ENCODE assay signal across 12 cellular contexts in the genomic region with DNA sequence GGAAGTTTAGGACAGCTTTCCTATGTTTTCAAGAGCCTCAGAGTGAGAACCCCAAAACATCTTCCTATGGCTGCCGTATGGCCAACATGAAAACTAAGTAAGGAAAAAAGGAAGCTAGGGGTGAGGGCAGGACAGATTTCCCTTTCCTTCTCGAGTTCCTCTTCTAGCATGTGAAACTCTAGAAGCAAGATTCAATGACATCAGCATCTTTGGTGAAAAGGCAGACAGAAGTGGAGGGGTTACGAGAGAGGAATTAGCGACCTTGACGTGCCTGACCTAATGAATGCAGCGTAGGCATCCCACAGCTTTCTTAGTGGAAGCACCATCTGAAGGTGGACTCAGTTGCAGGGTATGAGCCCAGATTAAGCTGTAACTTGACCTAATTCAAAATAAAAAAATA. TPM values are rescaled to one million over a fixed set of nuclear protein-coding genes. Genes with fewer than 3 reads are reported as not detected.
DNase-seq lines count a peak whose midpoint lies in the region; ATAC-seq and TF ChIP-seq lines count a peak whose summit lies in the region.
"Had no signal": no experiment of that assay in that cellular context is flagged by ENCODE, and none has a peak within 500 bp of the region (broad histone marks: within the 10 kb centered on the region; RNA-seq: fewer than 3 reads in every experiment).

No MANE protein-coding gene starts in this region.

- no peaks in the 10 kb centered on the region for H3K9me3 Mint-ChIP-seq in H9

- no peak overlapping the region for H4K91ac ChIP-seq in H9 (ENCODE audit: insufficient read length, low read depth, low read length)

- TF ChIP-seq POLR2A in right lobe of liver (IDR thresholded peaks at IDR 0.05) = no peak

- H2BK120ac ChIP-seq in mesendoderm (ENCODE audit: low read depth, low read length) = no peak overlapping the region
- no peak overlapping the region for H2BK120ac ChIP-seq in H9 (ENCODE audit: low read depth, low read length, poor library complexity, severe bottlenecking)

- ATAC-seq in Right ventricle myocardium superior (ENCODE audit: poor library complexity) = peak; percentile 68
- peak; percentile 45 to 58 (median 58) for ATAC-seq in right lobe of liver
- ATAC-seq in HG03571 (IDR thresholded peaks at IDR 0.05; ENCODE audit: unreplicated experiment) = no peak

- H3K79me2 ChIP-seq in mesendoderm (ENCODE audit: control insufficient read depth, insufficient read depth, low read length) = no peaks in the 10 kb centered on the region
- H3K79me2 ChIP-seq in H9 (ENCODE audit: insufficient read depth, low read length) = no peaks in the 10 kb centered on the region
- H3K79me2 ChIP-seq: hepatocyte had no signal

- H2AFZ ChIP-seq in H9 (ENCODE audit: low read length) = no peak overlapping the region
- H2AFZ ChIP-seq: hepatocyte had no signal

- intact Hi-C loops in Right ventricle myocardium superior (cut with DNase I) = no loop called here
- intact Hi-C loops in cardiac septum (cut with DNase I) = no loop called here
- intact Hi-C loops in right lobe of liver (cut with DNase I) = no loop called here

- peak overlapping the region in 1 of 3 donors; percentile 56 for H3K27ac ChIP-seq in right lobe of liver
- H3K27ac ChIP-seq in mesendoderm (ENCODE audit: low read depth, low read length) = no peak overlapping the region
- no peak overlapping the region for H3K27ac ChIP-seq in H9 (ENCODE audit: insufficient read length, low read depth, low read length)

- no peak overlapping the region for H3T11ph ChIP-seq in H9 (ENCODE audit: low read length)

- peaks cover 0 to 13% (median 4%) of the 10 kb centered on the region in 4 donors for H3K4me1 ChIP-seq in right lobe of liver
- peaks cover 4% of the 10 kb centered on the region for H3K4me1 ChIP-seq in mesendoderm (ENCODE audit: control insufficient read depth, low read depth, low read length)
- peaks cover 3% of the 10 kb centered on the region for H3K4me1 ChIP-seq in H9 (ENCODE audit: insufficient read depth, low read length)

- H3K4me1 Mint-ChIP-seq in H9 = peaks cover 47 to 53% of the 10 kb centered on the region in 2 experiments

- no peaks in the 10 kb centered on the region for H3K27me3 Mint-ChIP-seq in H9 (ENCODE audit: low read depth)
- H3K27me3 Mint-ChIP-seq: activated naive CD8-positive, alpha-beta T cell had no signal

- H3K56ac ChIP-seq in mesendoderm (ENCODE audit: low read length) (no peak overlapping the region), H9 (ENCODE audit: insufficient read length, low read depth, low read length) (no peak overlapping the region)

- H3K36me3 ChIP-seq in right lobe of liver (no peaks in the 10 kb centered on the region), mesendoderm (ENCODE audit: control insufficient read depth, insufficient read depth, low read length) (no peaks in the 10 kb centered on the region)

- no peak overlapping the region for H3K23ac ChIP-seq in mesendoderm (ENCODE audit: low read length)
- no peak overlapping the region for H3K23ac ChIP-seq in H9 (ENCODE audit: insufficient read length, low read depth, low read length)

- no peak for DNase-seq in Right ventricle myocardium superior
- no peak for DNase-seq in cardiac septum (ENCODE audit: low spot score)
- peak; percentile 84 for DNase-seq in SKM-1 (lab: John Stamatoyannopoulos, UW; ENCODE audit: unreplicated experiment)
- no peak for DNase-seq in right lobe of liver
- DNase-seq in mesendoderm = no peak
- no peak for DNase-seq in GM13977 (ENCODE audit: low spot score)
- no peak for DNase-seq in H9
- DNase-seq: DMS79, NCI-H1092 had no signal

- no peak overlapping the region for H4K8ac ChIP-seq in mesendoderm (ENCODE audit: low read depth, low read length)
- no peak overlapping the region for H4K8ac ChIP-seq in H9 (replicated peaks; ENCODE audit: insufficient read length, low read depth, low read length)

- H3K4ac ChIP-seq in mesendoderm (ENCODE audit: low read depth, low read length) = no peak overlapping the region
- H3K4ac ChIP-seq in H9 (ENCODE audit: low read depth, low read length) = no peak overlapping the region

- H3K18ac ChIP-seq in mesendoderm (ENCODE audit: low read length) = no peak overlapping the region
- no peak overlapping the region for H3K18ac ChIP-seq in H9 (ENCODE audit: insufficient read length, low read depth, low read length)

- H3K4me2 ChIP-seq in mesendoderm (ENCODE audit: low read length) (no peak overlapping the region), H9 (ENCODE audit: insufficient read depth, insufficient read length, low read length) (no peak overlapping the region)
- H3K4me2 ChIP-seq: hepatocyte had no signal

- no peak overlapping the region for H2AK5ac ChIP-seq in mesendoderm (ENCODE audit: low read length)
- no peak overlapping the region for H2AK5ac ChIP-seq in H9 (ENCODE audit: insufficient read length, low read length)

- no peak overlapping the region for H3K4me3 Mint-ChIP-seq in H9
- H3K4me3 Mint-ChIP-seq: activated naive CD8-positive, alpha-beta T cell had no signal

- H3K14ac ChIP-seq in H9 (ENCODE audit: insufficient read depth, low read length) = no peak overlapping the region

- TF ChIP-seq CTCF in right lobe of liver (IDR thresholded peaks at IDR 0.05) = no peak
- no peak for TF ChIP-seq CTCF in GM13977 (IDR thresholded peaks at IDR 0.05; ENCODE audit: extremely low read depth, insufficient read depth, missing control alignments)
- TF ChIP-seq CTCF in H9 (conservative IDR thresholded peaks at IDR 0.05) = no peak

- no peak overlapping the region for H2BK12ac ChIP-seq in H9 (ENCODE audit: insufficient read length, low read depth, low read length)

- H3K4me3 ChIP-seq in right lobe of liver (no peak overlapping the region), mesendoderm (ENCODE audit: low read length) (no peak overlapping the region)
- H3K4me3 ChIP-seq: hepatocyte had no signal

- no peaks in the 10 kb centered on the region; a peak in 1 of 7 replicates for H3K36me3 Mint-ChIP-seq in H9 (ENCODE audit: insufficient read depth in 1 of 3, low read depth in 3 of 3)
- H3K36me3 Mint-ChIP-seq: activated naive CD8-positive, alpha-beta T cell had no signal

- H2BK15ac ChIP-seq in mesendoderm (replicated peaks; ENCODE audit: low read depth) (no peak overlapping the region), H9 (ENCODE audit: low read depth, low read length) (no peak overlapping the region)

- no peak overlapping the region for H3K27ac Mint-ChIP-seq in H9
- H3K27ac Mint-ChIP-seq: activated naive CD8-positive, alpha-beta T cell had no signal

- WGBS in right lobe of liver (ENCODE audit: insufficient coverage, low coverage, low lambda C conversion rate, missing lambda C conversion rate) = 44% methylated on average over 6 of the region's 6 CpGs
- WGBS in mesendoderm (ENCODE audit: extremely low coverage, insufficient coverage, low lambda C conversion rate) = no CpG with 5 or more reads among the region's 6 CpGs
- no CpG with 5 or more reads among the region's 6 CpGs for WGBS in H9 (ENCODE audit: extremely low coverage, insufficient read length, low lambda C conversion rate)

- no peak overlapping the region for H3K9ac ChIP-seq in mesendoderm (ENCODE audit: low read length)
- H3K9ac ChIP-seq in H9 (ENCODE audit: extremely low read depth, insufficient read length, low read length) = no peak overlapping the region

- H3K79me1 ChIP-seq in mesendoderm (ENCODE audit: low read length) (no peaks in the 10 kb centered on the region), H9 (ENCODE audit: insufficient read depth, low read depth, low read length, poor library complexity, severe bottlenecking) (no peaks in the 10 kb centered on the region)

- H4K20me1 ChIP-seq in H9 (ENCODE audit: control insufficient read depth, insufficient read depth, insufficient read length) = no peaks in the 10 kb centered on the region

- in situ Hi-C loops in GM13977 (cut with MboI; ENCODE audit: low pct_unique_long_range_greater_than_20kb, low sequenced_read_pairs, unreplicated experiment) = no loop called here

- no peaks in the 10 kb centered on the region for H3K23me2 ChIP-seq in H9 (ENCODE audit: insufficient read length, low read depth, low read length, poor library complexity, severe bottlenecking)

- no peaks in the 10 kb centered on the region for H3K27me3 ChIP-seq in right lobe of liver
- H3K27me3 ChIP-seq in mesendoderm (ENCODE audit: insufficient read depth, low read length, poor library complexity) = no peaks in the 10 kb centered on the region
- H3K27me3 ChIP-seq in H9 (ENCODE audit: insufficient read depth, low read length) = no peaks in the 10 kb centered on the region
- H3K27me3 ChIP-seq: hepatocyte had no signal

- H3K9me3 ChIP-seq in right lobe of liver (no peaks in the 10 kb centered on the region), H9 (ENCODE audit: control insufficient read depth, low read depth, low read length) (no peaks in the 10 kb centered on the region)

- H2BK5ac ChIP-seq in mesendoderm (ENCODE audit: low read length) (no peak overlapping the region), H9 (ENCODE audit: insufficient read length, low read length) (no peak overlapping the region)

- no peak overlapping the region for H4K5ac ChIP-seq in mesendoderm (ENCODE audit: low read length)
- H4K5ac ChIP-seq in H9 (ENCODE audit: insufficient read length, low read depth, low read length) = no peak overlapping the region

- no peak overlapping the region for H2BK20ac ChIP-seq in H9 (ENCODE audit: low read depth, low read length, poor library complexity, severe bottlenecking)

RNA-seq across cellular contexts. Expression of gene PELI1, which starts 47.9 kb away (rescaled TPM):
- 9.1 TPM for total RNA-seq in Right ventricle myocardium superior
- total RNA-seq in cardiac septum = 9.0 TPM
- total RNA-seq in right lobe of liver = 10 to 100 TPM in 1 of 6 experiments, 1 to 10 TPM in 5; 4.7 to 18.8 (median 8.3) TPM
- polyA plus RNA-seq in mesendoderm (2013, experiment 1 of 2) = 44.0 TPM
- 41.3 TPM for polyA plus RNA-seq in mesendoderm (2013, experiment 2 of 2)
- 61.0 and 65.1 TPM in 2 replicates for total RNA-seq in H9 (2021)
